Comparison of ENCODE assay signal across 8 cellular contexts in the genomic region with DNA sequence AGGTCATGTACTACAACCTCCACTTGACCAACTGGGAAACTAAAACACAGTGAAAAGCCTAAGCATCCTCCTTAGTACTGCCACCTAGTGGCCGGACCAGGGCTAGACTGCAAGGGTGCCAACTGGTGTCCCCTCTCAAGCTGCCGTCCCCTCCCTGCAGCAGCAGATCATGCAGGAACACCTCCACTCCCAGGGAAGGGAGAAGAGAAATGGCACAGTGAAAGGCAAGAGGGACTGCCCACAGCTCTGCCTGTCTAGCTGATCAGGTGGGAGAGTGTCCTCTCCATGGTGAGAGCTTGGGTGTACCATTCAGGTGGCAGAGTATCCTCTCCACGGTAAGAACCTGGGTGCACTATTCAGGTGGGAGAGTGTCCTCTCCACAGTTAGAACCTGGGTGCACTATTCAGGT.
DNase-seq lines count a peak whose midpoint lies in the region; ATAC-seq and TF ChIP-seq lines count a peak whose summit lies in the region.

No MANE protein-coding gene starts in this region.

- TF ChIP-seq CTCF in MCF 10A (IDR thresholded peaks at IDR 0.05; ENCODE audit: unreplicated experiment) (peak; percentile 47), breast epithelium (IDR thresholded peaks at IDR 0.05) (peak in 1 of 3 donors; percentile 44)

- ATAC-seq in T-helper 17 cell (peak; percentile 82), HG02840 (IDR thresholded peaks at IDR 0.05; ENCODE audit: low FRiP score, unreplicated experiment) (no peak)

- H3K4me1 ChIP-seq in breast epithelium: no peaks in the 10 kb centered on the region

- no peak overlapping the region for H3K4me3 Mint-ChIP-seq in MCF 10A (ENCODE audit: unreplicated experiment)
- H3K4me3 Mint-ChIP-seq in T-helper 17 cell: peak overlapping the region; percentile 47

- H3K36me3 ChIP-seq in breast epithelium: no peaks in the 10 kb centered on the region

- BruUV-seq in MCF 10A (replicated peaks; lab: Mats Ljungman, UMichigan): no TSS peak

- H3K27me3 Mint-ChIP-seq in MCF 10A (ENCODE audit: insufficient read depth, unreplicated experiment) (no peaks in the 10 kb centered on the region), T-helper 17 cell (no peaks in the 10 kb centered on the region)

- H3K27ac ChIP-seq in breast epithelium: no peak overlapping the region

- intact Hi-C loops in MCF 10A (cut with micrococcal nuclease) (no loop called here), breast epithelium (cut with DNase I; ENCODE audit: low total_unique reads) (no loop called here)

- H3K4me3 ChIP-seq in breast epithelium: no peak overlapping the region

- H3K9me3 ChIP-seq in breast epithelium (no peaks in the 10 kb centered on the region), T-helper 17 cell (ENCODE audit: control insufficient read depth, low read length, poor library complexity, severe bottlenecking) (no peaks in the 10 kb centered on the region)

- H3K4me1 Mint-ChIP-seq in MCF 10A (ENCODE audit: insufficient read depth, unreplicated experiment): peaks cover 31% of the 10 kb centered on the region
- H3K4me1 Mint-ChIP-seq in T-helper 17 cell: peaks cover 71% of the 10 kb centered on the region

- H3K36me3 Mint-ChIP-seq in MCF 10A (ENCODE audit: insufficient read depth, unreplicated experiment) (peaks cover 4% of the 10 kb centered on the region), T-helper 17 cell (ENCODE audit: low read depth) (peaks cover 3% of the 10 kb centered on the region)

- H3K9me3 Mint-ChIP-seq in MCF 10A (ENCODE audit: unreplicated experiment): no peaks in the 10 kb centered on the region

- no peak for TF ChIP-seq POLR2A in breast epithelium (IDR thresholded peaks at IDR 0.05)

- no peak overlapping the region for H3K27ac Mint-ChIP-seq in MCF 10A (ENCODE audit: low read depth, unreplicated experiment)
- peak overlapping the region; percentile 88 for H3K27ac Mint-ChIP-seq in T-helper 17 cell

- POLR2A ChIA-PET in MCF 10A (lab: Yijun Ruan, JAX): interaction anchor here (0.6 to 1.3 kb wide), 3 partner anchors 10 to 25 kb away, joined by 3 to 4 read pairs (median 3); no protein-coding TSS in a partner anchor

- no peaks in the 10 kb centered on the region for H3K27me3 ChIP-seq in breast epithelium

- CTCF ChIA-PET in MCF 10A (lab: Yijun Ruan, JAX): interaction anchor here (0.6 to 5.0 kb wide), 24 partner anchors 8 to 253 kb away, joined by 3 to 27 read pairs (median 4); no protein-coding TSS in a partner anchor

- DNase-seq in MCF 10A (ENCODE audit: unreplicated experiment) (peak; percentile 53), breast epithelium (ENCODE audit: low spot score in 2 of 2) (no peak), HuH-7 (ENCODE audit: low spot score) (peak; percentile 81), T-helper 17 cell (peak; percentile 47 to 68 (median 51)), amygdala (lab: John Stamatoyannopoulos, UW) (peak in 36 of 56 donors; percentile 3 to 66 (median 16)), islet precursor cell (peak; percentile 78)
- peak; percentile 58 to 75 for DNase-seq in stimulated activated CD4-positive, alpha-beta T cell treated with anti-CD3 and anti-CD28 coated beads, Interleukin-4, amount 100 ng/mL, for 48 hours (ENCODE audit: low read depth in 2 of 2)

Comparison
In these comparisons a context has a peak if more than half of its experiments do, and no peak if none do; other contexts are left out.
1. DNase-seq: peak in MCF 10A (single experiment), HuH-7 (single experiment), T-helper 17 cell (3 of 3), amygdala (36 of 56), islet precursor cell (single experiment) and stimulated activated CD4-positive, alpha-beta T cell treated with anti-CD3 and anti-CD28 coated beads, Interleukin-4, amount 100 ng/mL, for 48 hours (2 of 2); none in breast epithelium (0 of 2).